1 cellular context compared by ENCODE assay signal in genomic region chr9:87160148-87161107, GRCh38.
TF ChIP-seq lines count a peak whose summit lies in the region.

No MANE protein-coding gene starts in this region.

TF ChIP-seq in IMR-90, 13 proteins besides CTCF, POLR2A, EP300 and RAD21 (continued from another document):
- no peak for TF ChIP-seq MAZ (IDR thresholded peaks at IDR 0.05; ENCODE audit: borderline replicate concordance, low read depth, low read length)
